In genomic region chr10:4102802-4103344, GRCh38 we compare ENCODE assay signal across 13 cellular contexts.
"Had no signal": no experiment of that assay in that cellular context is flagged by ENCODE, and none has a peak within 500 bp of the region (broad histone marks: within the 10 kb centered on the region; RNA-seq: fewer than 3 reads in every experiment).

No MANE protein-coding gene starts in this region.

- DNase-seq: activated CD4-positive, alpha-beta T cell treated with anti-CD3 and anti-CD28 coated beads for 1 hour; activated CD4-positive, alpha-beta T cell treated with anti-CD3 and anti-CD28 coated beads, Interleukin-2, amount 50 U/mL, for 48 hours; activated CD8-positive, alpha-beta memory T cell treated with anti-CD3 and anti-CD28 coated beads, Interleukin-2, amount 10 ng/mL, durations not matched to agents 7 days and 5 days; activated T-cell treated with anti-CD3 and anti-CD28 coated beads, Interleukin-2, amount 50 U/mL, for 72 hours; ovary; stimulated activated CD4-positive, alpha-beta T cell treated with anti-CD3 and anti-CD28 coated beads, Interleukin-4, amount 100 ng/mL, for 4 hours; stomach; T-helper 17 cell had no signal

- H3K36me3 ChIP-seq: ascending aorta, neural progenitor cell, ovary, stomach, thoracic aorta had no signal

- H3K27ac ChIP-seq: ascending aorta, hepatocyte, neural progenitor cell, ovary, stomach, thoracic aorta had no signal

- H3K36me3 Mint-ChIP-seq: mesothelial cell of epicardium, neural progenitor cell had no signal

- H3K79me2 ChIP-seq: hepatocyte had no signal

- H3K9ac ChIP-seq: neural progenitor cell had no signal

- H3K4me3 ChIP-seq: ascending aorta, hepatocyte, neural progenitor cell, ovary, stomach, thoracic aorta had no signal

- H2AFZ ChIP-seq: hepatocyte, neural progenitor cell had no signal

- H3K9me3 ChIP-seq: ascending aorta, ovary, stomach, thoracic aorta had no signal

- H3K4me1 ChIP-seq: ascending aorta, neural progenitor cell, stomach had no signal

- H3K4me2 ChIP-seq: hepatocyte, neural progenitor cell had no signal

- H3K27me3 ChIP-seq: ascending aorta, hepatocyte, neural progenitor cell, ovary, stomach had no signal

- H3K27me3 Mint-ChIP-seq: activated CD8-positive, alpha-beta memory T cell treated with anti-CD3 and anti-CD28 coated beads, Interleukin-2, amount 10 ng/mL, durations not matched to agents 7 days and 5 days; T-helper 17 cell had no signal

- ATAC-seq: activated CD8-positive, alpha-beta memory T cell treated with anti-CD3 and anti-CD28 coated beads, Interleukin-2, amount 10 ng/mL, durations not matched to agents 7 days and 5 days; activated T-cell treated with anti-CD3 and anti-CD28 coated beads, Interleukin-2, amount 50 U/mL, for 72 hours; T-helper 17 cell had no signal

- H3K27ac Mint-ChIP-seq: activated CD8-positive, alpha-beta memory T cell treated with anti-CD3 and anti-CD28 coated beads, Interleukin-2, amount 10 ng/mL, durations not matched to agents 7 days and 5 days; activated T-cell treated with anti-CD3 and anti-CD28 coated beads, Interleukin-2, amount 50 U/mL, for 72 hours; mesothelial cell of epicardium; neural progenitor cell; T-helper 17 cell had no signal

- H3K4me1 Mint-ChIP-seq: mesothelial cell of epicardium, neural progenitor cell had no signal

- H3K4me3 Mint-ChIP-seq: activated CD8-positive, alpha-beta memory T cell treated with anti-CD3 and anti-CD28 coated beads, Interleukin-2, amount 10 ng/mL, durations not matched to agents 7 days and 5 days; activated T-cell treated with anti-CD3 and anti-CD28 coated beads, Interleukin-2, amount 50 U/mL, for 72 hours; mesothelial cell of epicardium; neural progenitor cell; T-helper 17 cell had no signal
